ENCODE assay signal across 20 cellular contexts in genomic region chr2:169696381-169696780, GRCh38. TPM values are rescaled to one million over a fixed set of nuclear protein-coding genes. Genes with fewer than 3 reads are reported as not detected.
A peak's percentile ranks its signal among the peaks of the same experiment; 100 is the strongest.
DNase-seq lines count a peak whose midpoint lies in the region; ATAC-seq, FAIRE-seq and TF ChIP-seq lines count a peak whose summit lies in the region.
"Had no signal": no experiment of that assay in that cellular context is flagged by ENCODE, and none has a peak within 500 bp of the region (broad histone marks: within the 10 kb centered on the region; RNA-seq: fewer than 3 reads in every experiment).

No MANE protein-coding gene starts in this region.

- FAIRE-seq in GM19239 (lab: Jason Lieb, UNC) = peak; percentile 23
- FAIRE-seq: A204.1, H1, HTR-8/SVneo had no signal

- intact Hi-C loops in heart left ventricle (cut with DNase I) = loop anchor here in 3 of 10 donors (10.0 kb wide), 2 partner anchors 98 to 112 kb away; partner anchors contain the start of genes PPIG (in 2 of the 3) and SSB (in 1 of the 3)

- H3K27ac Mint-ChIP-seq in immature natural killer cell (peak overlapping the region in 4 of 6 donors; percentile 62 to 99 (median 66)), type B pancreatic cell (no peak overlapping the region)

- no peaks in the 10 kb centered on the region for H3K9me3 ChIP-seq in SJCRH30 (replicated peaks)
- no peaks in the 10 kb centered on the region for H3K9me3 ChIP-seq in HAP-1
- peaks cover 0 to 4% (median under 1%) of the 10 kb centered on the region in 12 donors for H3K9me3 ChIP-seq in heart left ventricle

- no peak for TF ChIP-seq POLR2A in heart left ventricle (IDR thresholded peaks at IDR 0.05)

- no peak for ATAC-seq in heart left ventricle
- ATAC-seq: GM12878, HCT116 had no signal

- TF ChIP-seq CTCF in type B pancreatic cell (conservative IDR thresholded peaks at IDR 0.05) (no peak), heart left ventricle (IDR thresholded peaks at IDR 0.05) (no peak)

- H3K36me3 Mint-ChIP-seq in immature natural killer cell = peaks cover 2 to 13% (median 11%) of the 10 kb centered on the region in 3 donors
- peaks cover 22% of the 10 kb centered on the region for H3K36me3 Mint-ChIP-seq in type B pancreatic cell

- DNase-seq in GM19239 (ENCODE audit: insufficient read length, low spot score) = no peak
- DNase-seq in SJCRH30 = no peak
- no peak for DNase-seq in immature natural killer cell
- DNase-seq in type B pancreatic cell (ENCODE audit: extremely low spot score, unreplicated experiment) = no peak
- DNase-seq in NOMO-1 treated with DMSO at 0.1 percent for 48 hours (lab: John Stamatoyannopoulos, UW; ENCODE audit: unreplicated experiment) = no peak
- no peak for DNase-seq in activated CD4-positive, alpha-beta T cell treated with anti-CD3 and anti-CD28 coated beads for 1 hour
- no peak for DNase-seq in HAP-1 (ENCODE audit: low spot score in 2 of 2)
- DNase-seq in heart left ventricle = no peak
- DNase-seq: ACHN; CD4-positive, alpha-beta memory T cell; DMS79 treated with DMSO at 0.1 percent for 48 hours; HFFc6; IMR-90 had no signal

- peaks cover 1 to 5% (median 4%) of the 10 kb centered on the region in 6 donors for H3K9me3 Mint-ChIP-seq in immature natural killer cell
- no peaks in the 10 kb centered on the region for H3K9me3 Mint-ChIP-seq in type B pancreatic cell
- H3K9me3 Mint-ChIP-seq: HFFc6 had no signal

- in situ Hi-C loops in HAP-1 (cut with MboI; ENCODE audit: low sequenced_read_pairs) = no loop called here

- peak overlapping the region in 1 of 5 donors; percentile 41 for H3K4me3 Mint-ChIP-seq in immature natural killer cell
- H3K4me3 Mint-ChIP-seq in type B pancreatic cell = peak overlapping the region; percentile 39
- H3K4me3 Mint-ChIP-seq: HFFc6 had no signal

- H3K27ac ChIP-seq in SJCRH30 (peak overlapping the region; percentile 44; the same call in 1 of the 2 replicates), heart left ventricle (no peak overlapping the region)

- H3K4me1 ChIP-seq in SJCRH30 (no peaks in the 10 kb centered on the region; the same call in 1 of the 2 replicates), HAP-1 (peaks cover 10% of the 10 kb centered on the region), heart left ventricle (peaks cover 0 to 16% (median 5%) of the 10 kb centered on the region in 12 donors)

- no peaks in the 10 kb centered on the region for H3K27me3 ChIP-seq in SJCRH30
- H3K27me3 ChIP-seq in HAP-1 (ENCODE audit: low read depth) = no peaks in the 10 kb centered on the region
- H3K27me3 ChIP-seq in heart left ventricle = no peaks in the 10 kb centered on the region

- H3K36me3 ChIP-seq in SJCRH30 (0 out of 2 replicates have a peak, but pooled peaks cover 2% of the 10 kb centered on the region), HAP-1 (replicated peaks) (peaks cover 7% of the 10 kb centered on the region), heart left ventricle (peaks cover 0 to 23% (median 3%) of the 10 kb centered on the region in 9 donors)

- H3K27me3 Mint-ChIP-seq in immature natural killer cell (ENCODE audit: low read depth in 3 of 3) (peaks cover 13 to 29% (median 18%) of the 10 kb centered on the region in 3 donors), type B pancreatic cell (no peaks in the 10 kb centered on the region)

- H3K4me3 ChIP-seq in SJCRH30 = no peak overlapping the region
- H3K4me3 ChIP-seq in HAP-1 = no peak overlapping the region
- no peak overlapping the region for H3K4me3 ChIP-seq in heart left ventricle
- H3K4me3 ChIP-seq: GM12878, K562 had no signal

- H3K4me1 Mint-ChIP-seq in immature natural killer cell = peaks cover 17 to 18% of the 10 kb centered on the region in 2 donors
- peaks cover 12% of the 10 kb centered on the region for H3K4me1 Mint-ChIP-seq in type B pancreatic cell (ENCODE audit: unreplicated experiment)

RNA-seq across cellular contexts. Expression of gene PHOSPHO2, which starts 2.1 kb away (rescaled TPM):
- 4.7 and 4.9 TPM in 2 replicates for total RNA-seq in SJCRH30 (2014; rRNA removed; shearing (Covaris generic))
- polyA plus RNA-seq in immature natural killer cell = 1 to 10 TPM; 2.5 to 4.5 (median 2.7) TPM
- total RNA-seq in type B pancreatic cell (ENCODE audit: low replicate concordance) = 8.5 and 11.6 TPM in 2 replicates
- 1 to 10 TPM; 1.5 to 5.4 (median 3.0) TPM for total RNA-seq in heart left ventricle
- polyA plus RNA-seq in heart left ventricle = 1 to 10 TPM in 1 of 2 donors, under 1 TPM in 1; 0.80 to 2.0 TPM

RNA-seq across cellular contexts. Expression of gene CFAP210, which starts 2.2 kb away (rescaled TPM):
- total RNA-seq in SJCRH30 (2014; rRNA removed; shearing (Covaris generic)) = not detected in 2 replicates
- not detected for polyA plus RNA-seq in immature natural killer cell
- total RNA-seq in type B pancreatic cell (ENCODE audit: low replicate concordance) = 0.19 and 1.4 TPM in 2 replicates
- total RNA-seq in heart left ventricle = not detected
- under 1 TPM in 1 of 2 donors, not detected in 1; 0.11 TPM for polyA plus RNA-seq in heart left ventricle
- total RNA-seq: CD4-positive, alpha-beta memory T cell; GM12878; IMR-90 had no signal
- polyA plus RNA-seq: BJ; CD4-positive, alpha-beta memory T cell; GM12878; IMR-90 had no signal

RNA-seq across cellular contexts. Expression of gene KLHL23, which starts 37.3 kb away (rescaled TPM):
- total RNA-seq in SJCRH30 (2014; rRNA removed; shearing (Covaris generic)) = 51.1 and 52.3 TPM in 2 replicates
- 1 to 10 TPM; 1.3 to 2.6 (median 2.5) TPM for polyA plus RNA-seq in immature natural killer cell
- 12.1 and 34.9 TPM in 2 replicates for total RNA-seq in type B pancreatic cell (ENCODE audit: low replicate concordance)
- 10 to 100 TPM in 6 of 9 donors, 1 to 10 TPM in 3; 7.1 to 15.1 (median 12.4) TPM for total RNA-seq in heart left ventricle
- polyA plus RNA-seq in heart left ventricle = 10 to 100 TPM; 10.1 to 14.2 TPM
